2 cellular contexts compared by ENCODE assay signal in genomic region chr6:3358413-3359090, GRCh38.
TF ChIP-seq lines count a peak whose summit lies in the region.

No MANE protein-coding gene starts in this region.

TF ChIP-seq in GM23338, 12 proteins besides CTCF, POLR2A, EP300 and RAD21 (continued from another document):
- TF ChIP-seq REST (IDR thresholded peaks at IDR 0.05; ENCODE audit: unreplicated experiment), result no peak
- TF ChIP-seq STAT1 (IDR thresholded peaks at IDR 0.05; ENCODE audit: unreplicated experiment), result no peak
- no peak for TF ChIP-seq ETS1 (IDR thresholded peaks at IDR 0.05)
- no peak for TF ChIP-seq EZH2phosphoT487 (IDR thresholded peaks at IDR 0.05; ENCODE audit: unreplicated experiment)

TF ChIP-seq in K562, 482 proteins besides CTCF, POLR2A, EP300 and RAD21 (continued from another document):
- TF ChIP-seq CUX1 (CRISPR knock-in tag; IDR thresholded peaks at IDR 0.05), result no peak
- TF ChIP-seq RBM34 (IDR thresholded peaks at IDR 0.05; ENCODE audit: borderline replicate concordance, insufficient read depth, low read length), result no peak
- no peak for TF ChIP-seq CBX8 (IDR thresholded peaks at IDR 0.05; ENCODE audit: borderline replicate concordance, extremely low read depth, low read depth, low read length, poor library complexity, severe bottlenecking)
- TF ChIP-seq CAMTA2 (CRISPR knock-in tag; conservative IDR thresholded peaks at IDR 0.05), result no peak
- TF ChIP-seq XRCC5 (IDR thresholded peaks at IDR 0.05; ENCODE audit: low read depth, low read length), result no peak
- TF ChIP-seq ZKSCAN3 (CRISPR knock-in tag; IDR thresholded peaks at IDR 0.05), result no peak
- no peak for TF ChIP-seq ZZZ3 (IDR thresholded peaks at IDR 0.05)
- TF ChIP-seq DIDO1 (tag; IDR thresholded peaks at IDR 0.05; ENCODE audit: low read depth), result no peak
